8 cellular contexts compared by ENCODE assay signal in genomic region chr14:64465856-64466554, GRCh38. TPM values are rescaled to one million over a fixed set of nuclear protein-coding genes. Genes with fewer than 3 reads are reported as not detected.
A peak's percentile ranks its signal among the peaks of the same experiment; 100 is the strongest.
DNase-seq lines count a peak whose midpoint lies in the region; ATAC-seq, FAIRE-seq and TF ChIP-seq lines count a peak whose summit lies in the region.

No MANE protein-coding gene starts in this region.

- H3K36me3 ChIP-seq in SK-N-MC (ENCODE audit: insufficient read depth, low read length) = no peaks in the 10 kb centered on the region; the same call in 1 of the 2 replicates
- H3K36me3 ChIP-seq in esophagus (ENCODE audit: control insufficient read depth in 2 of 2, insufficient read depth in 2 of 2, low read length in 1 of 2) = no peaks in the 10 kb centered on the region

- H3K9me3 ChIP-seq in SK-N-MC (ENCODE audit: low read depth, low read length) = no peaks in the 10 kb centered on the region
- no peaks in the 10 kb centered on the region for H3K9me3 ChIP-seq in esophagus (ENCODE audit: control insufficient read depth in 2 of 2, insufficient read depth in 1 of 2, low read depth in 1 of 2, low read length in 1 of 2)

- no peaks in the 10 kb centered on the region for H3K27me3 ChIP-seq in esophagus (ENCODE audit: control insufficient read depth in 1 of 2, insufficient read depth in 2 of 2, low read length in 2 of 2)

- peak overlapping the region; percentile 72 for H3K9ac ChIP-seq in SK-N-MC (ENCODE audit: insufficient read length)

- TF ChIP-seq CTCF in D721Med (IDR thresholded peaks at IDR 0.05; ENCODE audit: insufficient read depth, missing control alignments) = no peak

- peak overlapping the region; percentile 52; the same call in 1 of the 2 replicates for H3K27ac ChIP-seq in SK-N-MC
- H3K27ac ChIP-seq in esophagus (ENCODE audit: low read depth in 2 of 2, low read length in 1 of 2) = peak overlapping the region in 1 of 2 donors; percentile 45

- H3K4me3 ChIP-seq in SK-N-MC (peak overlapping the region; percentile 91), esophagus (ENCODE audit: low read depth in 1 of 2, low read length in 2 of 2) (peak overlapping the region; percentile 57 to 72)

- WGBS in esophagus, 2 donors = 9 to 11% methylated on average over 14 of the region's 14 CpGs

- FAIRE-seq in D721Med (lab: Jason Lieb, UNC) = peak; percentile 38

- ATAC-seq in HG02678 (IDR thresholded peaks at IDR 0.05; ENCODE audit: unreplicated experiment) (peak; percentile 6), GM21515 (IDR thresholded peaks at IDR 0.05; ENCODE audit: unreplicated experiment) (no peak), HG02852 (IDR thresholded peaks at IDR 0.05; ENCODE audit: unreplicated experiment) (no peak), GM19455 (IDR thresholded peaks at IDR 0.05; ENCODE audit: unreplicated experiment) (no peak)

- no peaks in the 10 kb centered on the region for H3K4me1 ChIP-seq in esophagus (ENCODE audit: control insufficient read depth in 2 of 2, insufficient read depth in 2 of 2, low read length in 1 of 2)

- DNase-seq in D721Med (ENCODE audit: insufficient read length, low spot score) = no peak
- peak; percentile 86 for DNase-seq in SK-N-MC (ENCODE audit: low read depth, low spot score)
- DNase-seq in myocyte (ENCODE audit: low read depth) = peak; percentile 31

RNA-seq across cellular contexts. Expression of gene AKAP5, which starts 0.7 kb away (rescaled TPM):
- polyA plus RNA-seq in esophagus = under 1 TPM; 0.04 to 0.06 TPM
- 0.05 and 0.08 TPM in 2 replicates for total RNA-seq in myocyte
- polyA plus RNA-seq in myocyte (2012) = 0.66 TPM

RNA-seq across cellular contexts. Expression of gene ZBTB25, which starts 37.6 kb away (rescaled TPM):
- polyA plus RNA-seq in esophagus = 1 to 10 TPM; 1.7 to 2.7 TPM
- 4.5 and 5.5 TPM in 2 replicates for total RNA-seq in myocyte
- 7.1 TPM for polyA plus RNA-seq in myocyte (2012)

RNA-seq across cellular contexts. Expression of gene ZBTB1, which starts 38.6 kb away (rescaled TPM):
- 10 to 100 TPM in 1 of 2 donors, 1 to 10 TPM in 1; 9.5 to 14.4 TPM for polyA plus RNA-seq in esophagus
- 44.0 and 44.1 TPM in 2 replicates for total RNA-seq in myocyte
- 18.9 TPM for polyA plus RNA-seq in myocyte (2012)
